Comparison of ENCODE assay signal across 8 cellular contexts in the genomic region with DNA sequence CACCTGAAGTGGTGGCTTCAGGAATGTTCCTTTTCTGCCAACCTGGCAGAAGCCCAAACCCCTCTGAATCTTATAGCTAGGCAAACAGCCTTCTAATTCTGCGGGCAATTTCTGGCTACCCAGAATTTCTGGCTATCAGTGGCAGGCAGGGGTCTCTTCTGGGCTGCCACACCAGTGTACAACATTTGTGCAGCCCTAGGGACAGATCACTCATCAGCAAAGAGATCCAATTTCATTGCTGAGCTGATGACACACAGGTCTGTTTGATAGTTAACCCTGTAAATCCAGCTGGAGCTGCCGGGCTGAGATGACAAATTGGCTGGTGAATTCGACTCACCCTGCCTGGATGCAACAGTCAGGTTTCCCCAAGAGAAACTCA.
DNase-seq lines count a peak whose midpoint lies in the region; ATAC-seq and TF ChIP-seq lines count a peak whose summit lies in the region.

No MANE protein-coding gene starts in this region.

- peak overlapping the region; percentile 36 for H3K27ac ChIP-seq in muscle layer of colon (ENCODE audit: low read depth, low read length)

- DNase-seq in COLO668 (lab: John Stamatoyannopoulos, UW; ENCODE audit: unreplicated experiment): peak; percentile 61
- peak; percentile 22 for DNase-seq in NCI-H2029 (lab: John Stamatoyannopoulos, UW)
- DNase-seq in cardiac fibroblast (ENCODE audit: low read depth in 2 of 2): peak in 1 of 2 donors; percentile 53
- DNase-seq in activated CD4-positive, alpha-beta T cell treated with anti-CD3 and anti-CD28 coated beads for 4 hours: no peak
- DNase-seq in DMS114 treated with DMSO at 0.1 percent for 48 hours (lab: John Stamatoyannopoulos, UW; ENCODE audit: unreplicated experiment): no peak

- no peak for ATAC-seq in HG03196 (IDR thresholded peaks at IDR 0.05; ENCODE audit: unreplicated experiment)
- ATAC-seq in GM21381 (IDR thresholded peaks at IDR 0.05; ENCODE audit: unreplicated experiment): no peak

- no peaks in the 10 kb centered on the region for H3K36me3 ChIP-seq in muscle layer of colon (ENCODE audit: insufficient read depth, low read length)

- peaks cover 4 to 8% of the 10 kb centered on the region in 2 donors for H3K27me3 ChIP-seq in muscle layer of colon (ENCODE audit: control insufficient read depth in 1 of 2, insufficient read depth in 2 of 2, low read length in 2 of 2)

- H3K4me1 ChIP-seq in muscle layer of colon (ENCODE audit: insufficient read depth, low read length): peaks cover 17% of the 10 kb centered on the region

- H3K4me3 ChIP-seq in cardiac fibroblast (replicated peaks in 1 of 2; ENCODE audit: low read depth in 2 of 2, low read length in 2 of 2): peak overlapping the region; percentile 67 to 68
- H3K4me3 ChIP-seq in muscle layer of colon (ENCODE audit: low read depth in 1 of 2, low read length in 2 of 2): peak overlapping the region; percentile 1 to 67

- no peaks in the 10 kb centered on the region for H3K9me3 ChIP-seq in muscle layer of colon (ENCODE audit: low read length)

- no peak for TF ChIP-seq CTCF in cardiac fibroblast (IDR thresholded peaks at IDR 0.05; ENCODE audit: low read depth, low read length)

- H3K9ac ChIP-seq in muscle layer of colon (ENCODE audit: low read length): peak overlapping the region; percentile 53

Comparison
In these comparisons a context has a peak if more than half of its experiments do, and no peak if none do; other contexts are left out.
1. DNase-seq: peak in COLO668 (single experiment) and NCI-H2029 (single experiment); none in activated CD4-positive, alpha-beta T cell treated with anti-CD3 and anti-CD28 coated beads for 4 hours (0 of 2) and DMS114 treated with DMSO at 0.1 percent for 48 hours (single experiment).